15 cellular contexts compared by ENCODE assay signal in the genomic region with DNA sequence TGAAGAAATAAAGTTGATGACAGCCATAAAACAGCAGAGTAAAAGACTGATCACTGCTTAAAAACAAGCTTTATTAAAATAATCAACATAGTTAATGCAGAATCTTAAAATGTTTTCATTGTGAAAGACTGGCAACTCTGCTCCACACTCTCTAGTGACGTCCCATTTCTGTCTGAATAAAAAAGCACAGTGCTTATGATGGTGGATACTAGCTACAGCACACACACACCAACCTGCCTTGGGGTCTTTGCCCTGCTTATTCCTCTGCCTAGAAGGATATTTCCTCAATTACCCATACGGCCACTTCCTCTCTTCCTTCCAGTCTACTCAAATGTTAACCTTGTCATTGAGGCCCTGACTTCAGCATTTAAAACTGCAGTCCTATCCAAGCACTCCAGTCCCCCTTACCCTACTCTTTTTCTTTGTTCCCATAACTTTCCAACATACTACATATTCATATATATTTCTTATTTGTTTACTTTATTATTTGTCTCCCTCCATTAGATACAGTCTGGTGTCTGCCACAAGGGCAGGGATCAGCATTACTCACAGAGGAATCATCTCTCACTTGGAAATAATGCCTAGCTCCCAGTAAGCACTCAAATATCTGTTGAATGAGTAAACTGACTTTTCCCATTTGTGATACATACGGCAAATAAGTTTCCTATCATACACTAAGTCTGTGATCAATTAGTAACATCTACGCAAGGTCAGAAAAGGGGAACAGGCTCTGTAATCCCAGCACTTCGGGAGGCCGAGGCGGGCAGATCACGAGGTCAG. TPM values are rescaled to one million over a fixed set of nuclear protein-coding genes. Genes with fewer than 3 reads are reported as not detected.
A peak's percentile ranks its signal among the peaks of the same experiment; 100 is the strongest.
DNase-seq lines count a peak whose midpoint lies in the region; TF ChIP-seq lines count a peak whose summit lies in the region.
"Had no signal": no experiment of that assay in that cellular context is flagged by ENCODE, and none has a peak within 500 bp of the region (broad histone marks: within the 10 kb centered on the region; RNA-seq: fewer than 3 reads in every experiment).

No MANE protein-coding gene starts in this region.

- H3K27me3 Mint-ChIP-seq in chondrocyte (ENCODE audit: low read depth) = no peaks in the 10 kb centered on the region

- no peak for TF ChIP-seq POLR2A in Peyer's patch (IDR thresholded peaks at IDR 0.05)

- no peak overlapping the region for H3K4me3 ChIP-seq in adipocyte (ENCODE audit: low read length)
- no peak overlapping the region for H3K4me3 ChIP-seq in Peyer's patch

- DNase-seq in HPDE6-E6E7 (ENCODE audit: extremely low spot score) (peak; percentile 29), adipocyte (ENCODE audit: low read depth) (peak; percentile 26), glomerular visceral epithelial cell (ENCODE audit: extremely low spot score) (peak; percentile 3), chondrocyte (ENCODE audit: low spot score) (no peak), SK-N-DZ (ENCODE audit: low spot score) (no peak), Peyer's patch (no peak), DMS114 treated with DMSO at 0.1 percent for 48 hours (lab: John Stamatoyannopoulos, UW; ENCODE audit: unreplicated experiment) (no peak)
- DNase-seq: activated CD4-positive, alpha-beta T cell treated with anti-CD3 and anti-CD28 coated beads, Interleukin-2, amount 50 U/mL, for 48 hours; activated effector memory CD4-positive, alpha-beta T cell treated with Interleukin-2 at 50 U/mL for 16 hours; caudate nucleus; erythroblast; MV-4-11; NCI-H446; substantia nigra; T-helper 9 cell had no signal

- H3K36me3 Mint-ChIP-seq in chondrocyte (ENCODE audit: low read depth) = peaks cover 6% of the 10 kb centered on the region

- peaks cover 18% of the 10 kb centered on the region for H3K4me1 Mint-ChIP-seq in chondrocyte (ENCODE audit: low read depth)

- no peak overlapping the region for H3K4me3 Mint-ChIP-seq in chondrocyte (ENCODE audit: unreplicated experiment)

- H3K9me3 Mint-ChIP-seq in chondrocyte (ENCODE audit: low read depth) = no peaks in the 10 kb centered on the region

- TF ChIP-seq CTCF in chondrocyte (IDR thresholded peaks at IDR 0.05) (no peak), Peyer's patch (IDR thresholded peaks at IDR 0.05) (no peak)

- no peak overlapping the region for H3K27ac ChIP-seq in Peyer's patch

- H3K27me3 ChIP-seq in adipocyte (replicated peaks; ENCODE audit: control insufficient read depth, insufficient read depth, low read length) = no peaks in the 10 kb centered on the region
- no peaks in the 10 kb centered on the region for H3K27me3 ChIP-seq in Peyer's patch

- H3K9ac ChIP-seq in adipocyte (ENCODE audit: low read length) = no peak overlapping the region

- H3K27ac Mint-ChIP-seq in chondrocyte (ENCODE audit: unreplicated experiment) = no peak overlapping the region

- H3K4me1 ChIP-seq in adipocyte (ENCODE audit: control insufficient read depth, insufficient read depth, low read length) = peaks cover 26% of the 10 kb centered on the region
- H3K4me1 ChIP-seq in Peyer's patch = no peaks in the 10 kb centered on the region

- H3K36me3 ChIP-seq in adipocyte (ENCODE audit: control insufficient read depth, insufficient read depth, low read length, severe bottlenecking) (peaks cover 26% of the 10 kb centered on the region), Peyer's patch (peaks cover 0 to 11% (median 0%) of the 10 kb centered on the region in 3 donors)

- no peaks in the 10 kb centered on the region for H3K9me3 ChIP-seq in adipocyte (ENCODE audit: control insufficient read depth, low read length)
- no peaks in the 10 kb centered on the region for H3K9me3 ChIP-seq in Peyer's patch

RNA-seq across cellular contexts. Expression of a gene that starts 18.9 kb away (rescaled TPM):
- 11.9 to 16.2 TPM (median 13.7 TPM) in 3 replicates for total RNA-seq in chondrocyte
- 92.9 and 133 TPM in 2 replicates for polyA plus RNA-seq in SK-N-DZ (2014; cell fraction: cytosol; rRNA removed)
- polyA plus RNA-seq in SK-N-DZ (2014; cell fraction: nucleus; rRNA removed) = 52.6 and 67.8 TPM in 2 replicates
- 10 to 100 TPM in 2 of 4 donors, 1 to 10 TPM in 2; 7.1 to 35.3 (median 10.6) TPM for total RNA-seq in Peyer's patch

Comparison
In these comparisons a context has a peak if more than half of its experiments do, and no peak if none do; other contexts are left out.
1. DNase-seq: peak in HPDE6-E6E7 (single experiment), adipocyte (single experiment) and glomerular visceral epithelial cell (single experiment); none in chondrocyte (single experiment), SK-N-DZ (single experiment), Peyer's patch (0 of 3) and DMS114 treated with DMSO at 0.1 percent for 48 hours (single experiment).